ENCODE assay signal across 8 cellular contexts in genomic region chr16:15144191-15144631, GRCh38. TPM values are rescaled to one million over a fixed set of nuclear protein-coding genes. Genes with fewer than 3 reads are reported as not detected.
A peak's percentile ranks its signal among the peaks of the same experiment; 100 is the strongest.
DNase-seq lines count a peak whose midpoint lies in the region; ATAC-seq, FAIRE-seq and TF ChIP-seq lines count a peak whose summit lies in the region.
"Not testable (repeated sequence)": the region's sequence is repeated elsewhere in the genome, so short reads cannot be mapped to it uniquely, and the experiment has no call there.

No MANE protein-coding gene starts in this region.

- H3K27ac Mint-ChIP-seq in nephron progenitor cell: peak overlapping the region; percentile 82

- intact Hi-C loops in breast epithelium (cut with DNase I; ENCODE audit: low total_unique reads): not testable (repeated sequence)

- FAIRE-seq in A204.1 (lab: Jason Lieb, UNC): peak; percentile 73

- H3K27me3 ChIP-seq in GM23248 (replicated peaks; ENCODE audit: insufficient read depth); RWPE2 (ENCODE audit: insufficient read depth, poor library complexity, severe bottlenecking); breast epithelium; stomach smooth muscle (ENCODE audit: control insufficient read depth in 1 of 2, insufficient read depth in 2 of 2, low read length in 2 of 2): not testable (repeated sequence)

- in situ Hi-C loops in GM23248 (cut with MboI): not testable (repeated sequence)

- H3K79me2 ChIP-seq in GM23248 (ENCODE audit: insufficient read depth): peaks cover 97% of the 10 kb centered on the region

- H3K4me2 ChIP-seq in GM23248 (ENCODE audit: unreplicated experiment): peak overlapping the region; percentile 33

- not testable (repeated sequence) for H2AFZ ChIP-seq in GM23248

- peak overlapping the region; percentile 84 for H3K27ac ChIP-seq in GM23248
- H3K27ac ChIP-seq in RWPE2 (ENCODE audit: poor library complexity, severe bottlenecking): peak overlapping the region; percentile 68
- peak overlapping the region; percentile 82 to 91 for H3K27ac ChIP-seq in breast epithelium
- peak overlapping the region; percentile 94 for H3K27ac ChIP-seq in stomach smooth muscle (ENCODE audit: low read length)

- H3K4me3 ChIP-seq in GM23248; RWPE2 (ENCODE audit: severe bottlenecking): not testable (repeated sequence)
- H3K4me3 ChIP-seq in breast epithelium (peak overlapping the region; percentile 5 to 59 (median 32)), stomach smooth muscle (ENCODE audit: low read length in 2 of 2) (peak overlapping the region; percentile 35 to 62)

- not testable (repeated sequence) for H3K9me3 ChIP-seq in GM23248 (ENCODE audit: low read depth); RWPE2 (ENCODE audit: severe bottlenecking); breast epithelium; stomach smooth muscle (ENCODE audit: control insufficient read depth in 2 of 2, low read length in 2 of 2)

- not testable (repeated sequence) for H3K36me3 ChIP-seq in GM23248 (ENCODE audit: low read depth); RWPE2 (ENCODE audit: low read depth); breast epithelium; stomach smooth muscle (ENCODE audit: control insufficient read depth in 2 of 2, insufficient read depth in 2 of 2, low read length in 2 of 2)

- peak overlapping the region; percentile 55 for H3K9ac ChIP-seq in GM23248
- peak overlapping the region; percentile 62 to 71 for H3K9ac ChIP-seq in stomach smooth muscle (ENCODE audit: low read length in 2 of 2)

- not testable (repeated sequence) for H3K9me3 Mint-ChIP-seq in nephron progenitor cell

- peak overlapping the region; percentile 39 for H3K4me3 Mint-ChIP-seq in nephron progenitor cell

- TF ChIP-seq POLR2A in breast epithelium (IDR thresholded peaks at IDR 0.05): not testable (repeated sequence)

- not testable (repeated sequence) for TF ChIP-seq CTCF in RWPE2 (IDR thresholded peaks at IDR 0.05; ENCODE audit: poor library complexity, severe bottlenecking); breast epithelium (IDR thresholded peaks at IDR 0.05); nephron progenitor cell (IDR thresholded peaks at IDR 0.05)

- DNase-seq in GM23248 (peak; percentile 63), fibroblast of peridontal ligament (ENCODE audit: extremely low read depth) (peak; percentile 44), inferior parietal cortex (ENCODE audit: extremely low spot score) (peak; percentile 11), nephron progenitor cell (peak; percentile 50)
- DNase-seq in RWPE2 (ENCODE audit: low spot score); breast epithelium (ENCODE audit: low spot score in 2 of 2): not testable (repeated sequence)

- H3K4me1 ChIP-seq in GM23248 (ENCODE audit: insufficient read depth): peaks cover 42% of the 10 kb centered on the region
- peaks cover 22% of the 10 kb centered on the region for H3K4me1 ChIP-seq in RWPE2 (ENCODE audit: insufficient read depth, poor library complexity, severe bottlenecking)
- H3K4me1 ChIP-seq in breast epithelium: peaks cover 4 to 18% of the 10 kb centered on the region in 2 donors
- peaks cover 71% of the 10 kb centered on the region for H3K4me1 ChIP-seq in stomach smooth muscle (ENCODE audit: control insufficient read depth, insufficient read depth, low read length)

- H4K20me1 ChIP-seq in GM23248 (ENCODE audit: insufficient read depth): not testable (repeated sequence)

- peak; percentile 28 for ATAC-seq in RWPE2 (ENCODE audit: low read depth)

- H3K27me3 Mint-ChIP-seq in nephron progenitor cell (ENCODE audit: low read depth, poor library complexity): not testable (repeated sequence)

- peaks cover 35% of the 10 kb centered on the region for H3K4me1 Mint-ChIP-seq in nephron progenitor cell

- peaks cover 15% of the 10 kb centered on the region for H3F3A ChIP-seq in GM23248 (ENCODE audit: insufficient read depth)

- not testable (repeated sequence) for H3K9me2 ChIP-seq in GM23248 (ENCODE audit: insufficient read depth)

- not testable (repeated sequence) for H3K36me3 Mint-ChIP-seq in nephron progenitor cell (ENCODE audit: low read depth)

- WGBS in GM23248 (ENCODE audit: low coverage in 1 of 2, low lambda C conversion rate in 2 of 2, missing lambda C conversion rate in 2 of 2), 2 experiments: 2 to 3% methylated on average over 18 of the region's 18 CpGs

RNA-seq across cellular contexts. Expression of gene RRN3, which starts 50.1 kb away (rescaled TPM):
- total RNA-seq in GM23248 (2014; rRNA removed; shearing (Covaris generic)): 36.2 and 40.3 TPM in 2 replicates
- 24.8 and 24.9 TPM in 2 replicates for polyA plus RNA-seq in GM23248 (2016; fragmentation: Nextera tagmentation; extraction: Ambion mirVana)
- total RNA-seq in breast epithelium: 10 to 100 TPM; 37.4 to 43.8 (median 38.0) TPM
